ENCODE assay signal across 17 cellular contexts in genomic region chr5:87403409-87403808, GRCh38. TPM values are rescaled to one million over a fixed set of nuclear protein-coding genes. Genes with fewer than 3 reads are reported as not detected.
A peak's percentile ranks its signal among the peaks of the same experiment; 100 is the strongest.
DNase-seq lines count a peak whose midpoint lies in the region; ATAC-seq lines count a peak whose summit lies in the region.
"Had no signal": no experiment of that assay in that cellular context is flagged by ENCODE, and none has a peak within 500 bp of the region (broad histone marks: within the 10 kb centered on the region; RNA-seq: fewer than 3 reads in every experiment).

No MANE protein-coding gene starts in this region.

- H3K9ac ChIP-seq in mesenchymal stem cell (ENCODE audit: low read length): no peak overlapping the region
- H3K9ac ChIP-seq: BLaER1, KMS-11 had no signal

- ATAC-seq in T-helper 17 cell: peak; percentile 59
- peak; percentile 59 for ATAC-seq in stimulated activated naive CD8-positive, alpha-beta T cell treated with anti-CD3 and anti-CD28 coated beads, Interleukin-15, amount 100 ng/mL, for 72 hours

- DNase-seq in activated naive CD4-positive, alpha-beta T cell treated with anti-CD3 and anti-CD28 coated beads for 36 hours: peak; percentile 11
- DNase-seq in activated naive CD4-positive, alpha-beta T cell treated with Interleukin-2 at 50 U/mL for 16 hours: no peak
- DNase-seq in T-helper 17 cell (no peak), mesenchymal stem cell (peak; percentile 3), DMS53 (lab: John Stamatoyannopoulos, UW) (no peak), NK-92 (lab: John Stamatoyannopoulos, UW; ENCODE audit: unreplicated experiment) (no peak)
- no peak for DNase-seq in stimulated activated naive CD8-positive, alpha-beta T cell treated with anti-CD3 and anti-CD28 coated beads, Interleukin-15, amount 100 ng/mL, for 72 hours
- DNase-seq: DMS79, H7, MV-4-11, NCI-H1694 treated with DMSO at 0.1 percent for 48 hours, NCI-H748 treated with DMSO at 0.1 percent for 48 hours, OCI-M1, SHP77 had no signal

- CTCF ChIA-PET in activated naive CD4-positive, alpha-beta T cell treated with anti-CD3 and anti-CD28 coated beads for 36 hours (lab: Charles Lee): interaction anchor here (0.8 kb wide), 1 partner anchor 997 kb away, joined by 4 read pairs; no protein-coding TSS in a partner anchor

- H3K14ac ChIP-seq in mesenchymal stem cell (ENCODE audit: low read length in 2 of 2): no peak overlapping the region

- no peaks in the 10 kb centered on the region for H3K4me1 ChIP-seq in mesenchymal stem cell (ENCODE audit: control insufficient read depth, insufficient read depth, low read depth, low read length)
- H3K4me1 ChIP-seq: BLaER1 had no signal

- H4K91ac ChIP-seq in mesenchymal stem cell (ENCODE audit: low read length): no peak overlapping the region

- no peak overlapping the region for H2BK12ac ChIP-seq in mesenchymal stem cell (ENCODE audit: low read length in 2 of 2)

- intact Hi-C loops in activated naive CD4-positive, alpha-beta T cell treated with anti-CD3 and anti-CD28 coated beads for 36 hours (cut with micrococcal nuclease): loop anchor here (10.0 kb wide), 1 partner anchor 389 kb away; no protein-coding TSS in a partner anchor

- no peak overlapping the region for H2BK5ac ChIP-seq in mesenchymal stem cell (ENCODE audit: low read depth, low read length, poor library complexity, severe bottlenecking)

- no peak overlapping the region for H3K27ac Mint-ChIP-seq in activated naive CD4-positive, alpha-beta T cell treated with anti-CD3 and anti-CD28 coated beads for 36 hours
- H3K27ac Mint-ChIP-seq in T-helper 17 cell: peak overlapping the region; percentile 19
- H3K27ac Mint-ChIP-seq in stimulated activated naive CD8-positive, alpha-beta T cell treated with anti-CD3 and anti-CD28 coated beads, Interleukin-15, amount 100 ng/mL, for 72 hours: no peak overlapping the region

- H4K8ac ChIP-seq in mesenchymal stem cell (ENCODE audit: low read length): no peak overlapping the region

- no peak overlapping the region for H3K18ac ChIP-seq in mesenchymal stem cell (ENCODE audit: low read depth in 1 of 2, low read length in 2 of 2)

- H2AFZ ChIP-seq in mesenchymal stem cell (ENCODE audit: low read depth, low read length): no peak overlapping the region

- no peaks in the 10 kb centered on the region for H3K27me3 ChIP-seq in mesenchymal stem cell (ENCODE audit: control insufficient read depth in 1 of 2, insufficient read depth in 1 of 2, low read length in 2 of 2)
- H3K27me3 ChIP-seq: BLaER1 had no signal

- no peak overlapping the region for H2BK120ac ChIP-seq in mesenchymal stem cell (ENCODE audit: low read depth, low read length)

- H2AK5ac ChIP-seq in mesenchymal stem cell (ENCODE audit: low read length, severe bottlenecking): no peak overlapping the region

- H3K36me3 ChIP-seq in mesenchymal stem cell (ENCODE audit: control insufficient read depth in 1 of 2, insufficient read depth in 2 of 2, low read depth in 1 of 2, low read length in 2 of 2): peaks cover 6 to 95% of the 10 kb centered on the region in 2 experiments

- peaks cover 50% of the 10 kb centered on the region for H3K4me1 Mint-ChIP-seq in activated naive CD4-positive, alpha-beta T cell treated with anti-CD3 and anti-CD28 coated beads for 36 hours (ENCODE audit: low read depth)
- peaks cover 45% of the 10 kb centered on the region for H3K4me1 Mint-ChIP-seq in T-helper 17 cell
- H3K4me1 Mint-ChIP-seq in stimulated activated naive CD8-positive, alpha-beta T cell treated with anti-CD3 and anti-CD28 coated beads, Interleukin-15, amount 100 ng/mL, for 72 hours: peaks cover 48% of the 10 kb centered on the region

- no peak overlapping the region for H3K27ac ChIP-seq in mesenchymal stem cell (ENCODE audit: low read length, poor library complexity, severe bottlenecking)
- H3K27ac ChIP-seq: BLaER1, HL-60, KMS-11 had no signal

- H3K27me3 Mint-ChIP-seq in activated naive CD4-positive, alpha-beta T cell treated with anti-CD3 and anti-CD28 coated beads for 36 hours (ENCODE audit: low read depth): no peaks in the 10 kb centered on the region
- no peaks in the 10 kb centered on the region for H3K27me3 Mint-ChIP-seq in T-helper 17 cell
- no peaks in the 10 kb centered on the region for H3K27me3 Mint-ChIP-seq in stimulated activated naive CD8-positive, alpha-beta T cell treated with anti-CD3 and anti-CD28 coated beads, Interleukin-15, amount 100 ng/mL, for 72 hours

- no peak overlapping the region for H3K4me2 ChIP-seq in mesenchymal stem cell (ENCODE audit: low read length, poor library complexity, severe bottlenecking)
- H3K4me2 ChIP-seq: BLaER1, KMS-11 had no signal

- H3K36me3 Mint-ChIP-seq in activated naive CD4-positive, alpha-beta T cell treated with anti-CD3 and anti-CD28 coated beads for 36 hours (ENCODE audit: low read depth): peaks cover 51% of the 10 kb centered on the region
- peaks cover 22% of the 10 kb centered on the region for H3K36me3 Mint-ChIP-seq in T-helper 17 cell (ENCODE audit: low read depth)

- no peak overlapping the region for H3K4me3 Mint-ChIP-seq in activated naive CD4-positive, alpha-beta T cell treated with anti-CD3 and anti-CD28 coated beads for 36 hours
- H3K4me3 Mint-ChIP-seq in T-helper 17 cell: peak overlapping the region; percentile 21
- H3K4me3 Mint-ChIP-seq in stimulated activated naive CD8-positive, alpha-beta T cell treated with anti-CD3 and anti-CD28 coated beads, Interleukin-15, amount 100 ng/mL, for 72 hours: no peak overlapping the region

- no peak overlapping the region for H2BK15ac ChIP-seq in mesenchymal stem cell (ENCODE audit: low read depth, poor library complexity, severe bottlenecking)

- no peak overlapping the region for H3K4ac ChIP-seq in mesenchymal stem cell (ENCODE audit: low read depth in 1 of 2, low read length in 2 of 2)

- no peaks in the 10 kb centered on the region for H3K9me3 Mint-ChIP-seq in activated naive CD4-positive, alpha-beta T cell treated with anti-CD3 and anti-CD28 coated beads for 36 hours
- no peaks in the 10 kb centered on the region for H3K9me3 Mint-ChIP-seq in stimulated activated naive CD8-positive, alpha-beta T cell treated with anti-CD3 and anti-CD28 coated beads, Interleukin-15, amount 100 ng/mL, for 72 hours

- no peak overlapping the region for H3K4me3 ChIP-seq in mesenchymal stem cell (ENCODE audit: insufficient read depth in 1 of 2, low read depth in 1 of 2, low read length in 2 of 2)
- H3K4me3 ChIP-seq: BLaER1 had no signal

- 97% methylated on average over 3 of the region's 3 CpGs for WGBS in mesenchymal stem cell

- H3K23ac ChIP-seq in mesenchymal stem cell (ENCODE audit: low read length in 2 of 2): no peak overlapping the region

- peaks cover 16% of the 10 kb centered on the region for H3K79me1 ChIP-seq in mesenchymal stem cell (replicated peaks; ENCODE audit: low read length, poor library complexity, severe bottlenecking)

- H3K9me3 ChIP-seq in T-helper 17 cell (ENCODE audit: control insufficient read depth, low read length, poor library complexity, severe bottlenecking) (no peaks in the 10 kb centered on the region), mesenchymal stem cell (ENCODE audit: control insufficient read depth, low read length) (no peaks in the 10 kb centered on the region)
- H3K9me3 ChIP-seq: BLaER1 had no signal

RNA-seq across cellular contexts. Expression of gene CCNH, which starts 9.3 kb away (rescaled TPM):
- 10 to 100 TPM; 58.1 to 61.6 TPM for total RNA-seq in activated naive CD4-positive, alpha-beta T cell treated with anti-CD3 and anti-CD28 coated beads for 36 hours
- total RNA-seq in T-helper 17 cell: 100 to 1,000 TPM; 294 to 337 TPM
- polyA plus RNA-seq in mesenchymal stem cell (2013, experiment 1 of 2): 31.8 TPM
- 32.6 TPM for polyA plus RNA-seq in mesenchymal stem cell (2013, experiment 2 of 2)

Comparison
In these comparisons a context has a peak if more than half of its experiments do, and no peak if none do; other contexts are left out.
1. DNase-seq: peak in activated naive CD4-positive, alpha-beta T cell treated with anti-CD3 and anti-CD28 coated beads for 36 hours (single experiment) and mesenchymal stem cell (single experiment); none in activated naive CD4-positive, alpha-beta T cell treated with Interleukin-2 at 50 U/mL for 16 hours (single experiment), T-helper 17 cell (0 of 3), stimulated activated naive CD8-positive, alpha-beta T cell treated with anti-CD3 and anti-CD28 coated beads, Interleukin-15, amount 100 ng/mL, for 72 hours (0 of 2), DMS53 (single experiment) and NK-92 (single experiment).
2. RNA of gene CCNH, which starts 9.3 kb away (total RNA-seq): 294 to 337 TPM in T-helper 17 cell; 58.1 to 61.6 TPM in activated naive CD4-positive, alpha-beta T cell treated with anti-CD3 and anti-CD28 coated beads for 36 hours; every median in the first group is over 4 times any median in the second.